Comparison of ENCODE assay signal across 29 cellular contexts in the genomic region with DNA sequence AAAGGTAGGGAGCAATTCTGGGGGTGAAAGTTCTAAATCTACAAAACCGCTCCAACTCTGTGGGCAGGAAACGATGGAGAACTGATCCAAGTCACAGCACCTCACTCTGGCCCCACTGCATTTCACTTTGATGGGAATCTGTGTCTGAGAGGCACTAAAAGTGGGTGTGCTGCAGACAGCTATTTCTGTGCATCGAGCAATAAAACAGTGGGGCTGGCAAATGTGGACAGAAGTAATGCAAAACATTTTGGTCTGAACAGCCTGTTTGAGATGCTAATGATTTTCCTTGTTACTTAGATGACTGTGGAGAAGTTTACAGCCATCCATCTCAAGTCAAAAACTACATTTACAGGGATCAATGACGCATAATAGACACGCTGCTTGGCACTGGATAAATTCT.
"Had no signal": no experiment of that assay in that cellular context is flagged by ENCODE, and none has a peak within 500 bp of the region (broad histone marks: within the 10 kb centered on the region; RNA-seq: fewer than 3 reads in every experiment).

No MANE protein-coding gene starts in this region.

- DNase-seq: naive thymus-derived CD4-positive, alpha-beta T cell; natural killer cell; occipital lobe; ovary; posterior cingulate gyrus; psoas muscle; right cardiac atrium; stimulated activated CD4-positive, alpha-beta T cell treated with anti-CD3 and anti-CD28 coated beads, Interleukin-1b, Interleukin-23, amount 100 ng/mL, for 48 hours; stimulated activated CD4-positive, alpha-beta T cell treated with anti-CD3 and anti-CD28 coated beads, Interleukin-4, amount 100 ng/mL, for 1 hour; stimulated activated CD4-positive, alpha-beta T cell treated with anti-CD3 and anti-CD28 coated beads, Interleukin-4, amount 100 ng/mL, for 4 hours; stimulated activated CD8-positive, alpha-beta memory T cell treated with anti-CD3 and anti-CD28 coated beads, Interleukin-4, amount 100 ng/mL, for 48 hours; stimulated activated naive CD4-positive, alpha-beta T cell; stimulated activated naive CD8-positive, alpha-beta T cell treated with anti-CD3 and anti-CD28 coated beads, Interleukin-15, amount 100 ng/mL, for 72 hours; stimulated activated naive CD8-positive, alpha-beta T cell treated with anti-CD3 and anti-CD28 coated beads, Interleukin-15, Interleukin-2, amounts not matched to agents 100 U/mL and 50 U/mL, for 24 hours; substantia nigra; testis; tibial artery; transverse colon; upper lobe of right lung; uterus had no signal

- H3K4me3 ChIP-seq: neural progenitor cell, ovary, psoas muscle, skin epidermis, suprapubic skin, testis, tibial artery, transverse colon, upper lobe of right lung, uterus had no signal

- H3K27me3 ChIP-seq: neural progenitor cell, ovary, suprapubic skin, testis, tibial artery, transverse colon, upper lobe of right lung, uterus had no signal

- H3K79me2 ChIP-seq: parathyroid adenoma had no signal

- H3K4me1 Mint-ChIP-seq: natural killer cell; nephron; neural progenitor cell; stimulated activated memory B cell treated with anti-CD40 and anti-IgM and Interleukin-4, amounts not matched to agents 10 μg/mL and 1 μg/mL and 100 μg/mL, for 72 hours; stimulated activated naive CD8-positive, alpha-beta T cell treated with anti-CD3 and anti-CD28 coated beads, Interleukin-15, amount 100 ng/mL, for 72 hours had no signal

- H3K36me3 Mint-ChIP-seq: naive thymus-derived CD4-positive, alpha-beta T cell; natural killer cell; neural progenitor cell; stimulated activated memory B cell treated with anti-CD40 and anti-IgM and Interleukin-4, amounts not matched to agents 10 μg/mL and 1 μg/mL and 100 μg/mL, for 72 hours; type B pancreatic cell had no signal

- H3K9ac ChIP-seq: neural progenitor cell, parathyroid adenoma had no signal

- H3K4me1 ChIP-seq: neural progenitor cell, parathyroid adenoma, psoas muscle, suprapubic skin, testis, tibial artery, transverse colon, upper lobe of right lung, uterus had no signal

- H3K9me3 Mint-ChIP-seq: nephron, type B pancreatic cell had no signal

- H3K4me2 ChIP-seq: neural progenitor cell had no signal

- H3K36me3 ChIP-seq: neural progenitor cell, ovary, suprapubic skin, tibial artery, transverse colon, upper lobe of right lung, uterus had no signal

- H2AFZ ChIP-seq: parathyroid adenoma had no signal

- H3K27me3 Mint-ChIP-seq: naive thymus-derived CD4-positive, alpha-beta T cell; progenitor cell of endocrine pancreas; stimulated activated memory B cell treated with anti-CD40 and anti-IgM and Interleukin-4, amounts not matched to agents 10 μg/mL and 1 μg/mL and 100 μg/mL, for 72 hours had no signal

- H3K27ac Mint-ChIP-seq: naive thymus-derived CD4-positive, alpha-beta T cell; natural killer cell; nephron; neural progenitor cell; progenitor cell of endocrine pancreas; stimulated activated memory B cell treated with anti-CD40 and anti-IgM and Interleukin-4, amounts not matched to agents 10 μg/mL and 1 μg/mL and 100 μg/mL, for 72 hours; stimulated activated naive CD8-positive, alpha-beta T cell treated with anti-CD3 and anti-CD28 coated beads, Interleukin-15, amount 100 ng/mL, for 72 hours; type B pancreatic cell had no signal

- H3K4me3 Mint-ChIP-seq: naive thymus-derived CD4-positive, alpha-beta T cell; natural killer cell; nephron; neural progenitor cell; stimulated activated memory B cell treated with anti-CD40 and anti-IgM and Interleukin-4, amounts not matched to agents 10 μg/mL and 1 μg/mL and 100 μg/mL, for 72 hours; stimulated activated naive CD8-positive, alpha-beta T cell treated with anti-CD3 and anti-CD28 coated beads, Interleukin-15, amount 100 ng/mL, for 72 hours; type B pancreatic cell had no signal

- H3K27ac ChIP-seq: neural progenitor cell, ovary, parathyroid adenoma, psoas muscle, skin epidermis, suprapubic skin, testis, tibial artery, transverse colon, upper lobe of right lung, uterus had no signal

- H3K9me3 ChIP-seq: ovary, psoas muscle, suprapubic skin, testis, tibial artery, transverse colon, upper lobe of right lung, uterus had no signal

- ATAC-seq: naive thymus-derived CD4-positive, alpha-beta T cell; natural killer cell; psoas muscle; right cardiac atrium; sciatic nerve; stimulated activated memory B cell treated with anti-CD40 and anti-IgM and Interleukin-4, amounts not matched to agents 10 μg/mL and 1 μg/mL and 100 μg/mL, for 72 hours; stimulated activated naive CD8-positive, alpha-beta T cell treated with anti-CD3 and anti-CD28 coated beads, Interleukin-15, amount 100 ng/mL, for 72 hours; stimulated activated naive CD8-positive, alpha-beta T cell treated with anti-CD3 and anti-CD28 coated beads, Interleukin-15, Interleukin-2, amounts not matched to agents 100 U/mL and 50 U/mL, for 24 hours; upper lobe of right lung had no signal
